ENCODE assay signal across 9 cellular contexts in genomic region chr20:219290-220115, GRCh38. TPM values are rescaled to one million over a fixed set of nuclear protein-coding genes. Genes with fewer than 3 reads are reported as not detected.
DNase-seq lines count a peak whose midpoint lies in the region; ATAC-seq and TF ChIP-seq lines count a peak whose summit lies in the region.
"Had no signal": no experiment of that assay in that cellular context is flagged by ENCODE, and none has a peak within 500 bp of the region (broad histone marks: within the 10 kb centered on the region; RNA-seq: fewer than 3 reads in every experiment).

No MANE protein-coding gene starts in this region.

- intact Hi-C loops in A673 (cut with micrococcal nuclease; ENCODE audit: unreplicated experiment) = no loop called here
- intact Hi-C loops in CD8-positive, alpha-beta T cell (cut with DNase I, micrococcal nuclease) = no loop called here

- H3K27ac ChIP-seq in A673 (ENCODE audit: low read depth, low read length, poor library complexity, severe bottlenecking) = no peak overlapping the region
- no peak overlapping the region for H3K27ac ChIP-seq in OCI-LY3 (ENCODE audit: low read length)
- no peak overlapping the region for H3K27ac ChIP-seq in CD8-positive, alpha-beta T cell (ENCODE audit: low read depth, low read length)

- H3K36me3 Mint-ChIP-seq in CD8-positive, alpha-beta T cell = no peaks in the 10 kb centered on the region
- peaks cover 2% of the 10 kb centered on the region for H3K36me3 Mint-ChIP-seq in T-helper 17 cell (ENCODE audit: low read depth)
- H3K36me3 Mint-ChIP-seq: activated naive CD4-positive, alpha-beta T cell treated with anti-CD3 and anti-CD28 coated beads, Interleukin-2, amount 50 U/mL, for 72 hours had no signal

- no TSS peak for BruUV-seq in A673 (replicated peaks; lab: Mats Ljungman, UMichigan)

- no peaks in the 10 kb centered on the region for H3K9me3 ChIP-seq in A673 (ENCODE audit: low read depth, low read length, poor library complexity, severe bottlenecking)
- H3K9me3 ChIP-seq in OCI-LY3 (ENCODE audit: insufficient read depth, low read length) = no peaks in the 10 kb centered on the region
- H3K9me3 ChIP-seq in CD8-positive, alpha-beta T cell (ENCODE audit: low read length) = no peaks in the 10 kb centered on the region
- no peaks in the 10 kb centered on the region for H3K9me3 ChIP-seq in T-helper 17 cell (ENCODE audit: control insufficient read depth, low read length, poor library complexity, severe bottlenecking)

- no peaks in the 10 kb centered on the region for H4K20me1 ChIP-seq in OCI-LY3 (ENCODE audit: insufficient read depth, low read length)

- POLR2A ChIA-PET in A673 (lab: Charles Lee; ENCODE audit: low non-redundant PET) = interaction anchor here (0.6 kb wide), 1 partner anchor 28 kb away, joined by 6 read pairs; no protein-coding TSS in a partner anchor
- POLR2A ChIA-PET in CD8-positive, alpha-beta T cell (lab: Charles Lee) = no interaction called here

- no peak overlapping the region for H3K4me3 ChIP-seq in A673 (ENCODE audit: low read depth, low read length, poor library complexity, severe bottlenecking)
- no peak overlapping the region for H3K4me3 ChIP-seq in OCI-LY3 (ENCODE audit: low read length)
- H3K4me3 ChIP-seq in CD8-positive, alpha-beta T cell (ENCODE audit: low read depth, low read length) = no peak overlapping the region

- H3K27me3 ChIP-seq in A673 (replicated peaks; ENCODE audit: insufficient read depth, low read depth, low read length, poor library complexity) = peaks cover 9% of the 10 kb centered on the region
- H3K27me3 ChIP-seq in OCI-LY3 (ENCODE audit: low read depth, low read length) = peaks cover 43% of the 10 kb centered on the region
- no peaks in the 10 kb centered on the region for H3K27me3 ChIP-seq in CD8-positive, alpha-beta T cell (ENCODE audit: insufficient read depth, low read length)

- no peak overlapping the region for H3K9ac ChIP-seq in OCI-LY3 (ENCODE audit: low read length)

- H3K4me2 ChIP-seq in OCI-LY3 (ENCODE audit: low read length) = no peak overlapping the region

- H3K4me3 Mint-ChIP-seq in CD8-positive, alpha-beta T cell = no peak overlapping the region
- H3K4me3 Mint-ChIP-seq in T-helper 17 cell = no peak overlapping the region

- H3K27ac Mint-ChIP-seq in CD8-positive, alpha-beta T cell = no peak overlapping the region
- H3K27ac Mint-ChIP-seq in T-helper 17 cell = no peak overlapping the region
- H3K27ac Mint-ChIP-seq: activated naive CD4-positive, alpha-beta T cell treated with anti-CD3 and anti-CD28 coated beads, Interleukin-2, amount 50 U/mL, for 72 hours had no signal

- H3K4me1 ChIP-seq in A673 (ENCODE audit: insufficient read depth, low read length, poor library complexity, severe bottlenecking) (no peaks in the 10 kb centered on the region), OCI-LY3 (ENCODE audit: low read length) (no peaks in the 10 kb centered on the region)
- H3K4me1 ChIP-seq in CD8-positive, alpha-beta T cell (ENCODE audit: insufficient read depth, low read length) = no peaks in the 10 kb centered on the region

- H3K79me2 ChIP-seq in OCI-LY3 (ENCODE audit: low read length) = no peaks in the 10 kb centered on the region

- H3K9me3 Mint-ChIP-seq in CD8-positive, alpha-beta T cell = no peaks in the 10 kb centered on the region
- H3K9me3 Mint-ChIP-seq: activated naive CD4-positive, alpha-beta T cell treated with anti-CD3 and anti-CD28 coated beads, Interleukin-2, amount 50 U/mL, for 72 hours had no signal

- peaks cover 16% of the 10 kb centered on the region for H3K27me3 Mint-ChIP-seq in CD8-positive, alpha-beta T cell (ENCODE audit: low read depth)
- peaks cover 62% of the 10 kb centered on the region for H3K27me3 Mint-ChIP-seq in T-helper 17 cell

- no peak overlapping the region for H2AFZ ChIP-seq in OCI-LY3 (ENCODE audit: low read depth, low read length)

- H3K36me3 ChIP-seq in A673 (ENCODE audit: insufficient read depth, low read length, poor library complexity, severe bottlenecking) (no peaks in the 10 kb centered on the region), OCI-LY3 (replicated peaks; ENCODE audit: low read depth, low read length) (no peaks in the 10 kb centered on the region)
- H3K36me3 ChIP-seq in CD8-positive, alpha-beta T cell (ENCODE audit: insufficient read depth, low read length) = no peaks in the 10 kb centered on the region

- peak; percentile 55; the same call in 1 of the 2 replicates for TF ChIP-seq CTCF in A673 (conservative IDR thresholded peaks at IDR 0.05; ENCODE audit: low read depth, low read length)
- peak; percentile 4 for TF ChIP-seq CTCF in GM20000 (IDR thresholded peaks at IDR 0.05; ENCODE audit: extremely low read depth, missing control alignments)
- peak; percentile 69 for TF ChIP-seq CTCF in OCI-LY3 (IDR thresholded peaks at IDR 0.05; ENCODE audit: low read depth, low read length)
- no peak for TF ChIP-seq CTCF in CD8-positive, alpha-beta T cell (IDR thresholded peaks at IDR 0.05)

- H3K4me1 Mint-ChIP-seq in CD8-positive, alpha-beta T cell (ENCODE audit: low read depth) = no peaks in the 10 kb centered on the region
- H3K4me1 Mint-ChIP-seq in T-helper 17 cell = peaks cover 2% of the 10 kb centered on the region

- ATAC-seq in GM19455 (IDR thresholded peaks at IDR 0.05; ENCODE audit: unreplicated experiment) (no peak), T-helper 17 cell (no peak)
- ATAC-seq in CD8-positive, alpha-beta T cell = no peak

- CTCF ChIA-PET in A673 (lab: Charles Lee) = interaction anchor here (1.2 kb wide), 1 partner anchor 47 kb away, joined by 3 read pairs; no protein-coding TSS in a partner anchor
- CTCF ChIA-PET in CD8-positive, alpha-beta T cell (lab: Charles Lee) = interaction anchor here (1.3 to 2.7 kb wide), 3 partner anchors 11 to 111 kb away, joined by 4 to 9 read pairs (median 7); no protein-coding TSS in a partner anchor

- DNase-seq in A673 (ENCODE audit: low spot score) (peak; percentile 60), GM20000 (ENCODE audit: low spot score) (peak; percentile 8), glomerular visceral epithelial cell (ENCODE audit: extremely low spot score) (peak; percentile 18), SKM-1 (lab: John Stamatoyannopoulos, UW; ENCODE audit: unreplicated experiment) (no peak), T-helper 17 cell (no peak)
- DNase-seq in CD8-positive, alpha-beta T cell = no peak

RNA-seq across cellular contexts. Expression of gene DEFB129, which starts 7.6 kb away (rescaled TPM):
- total RNA-seq in A673 (2021) (not detected in 2 replicates), T-helper 17 cell (not detected)
- total RNA-seq in CD8-positive, alpha-beta T cell = not detected
- total RNA-seq: activated naive CD4-positive, alpha-beta T cell treated with anti-CD3 and anti-CD28 coated beads, Interleukin-2, amount 50 U/mL, for 72 hours had no signal

RNA-seq across cellular contexts. Expression of gene DEFB128, which starts 30.0 kb away (rescaled TPM):
- total RNA-seq in A673 (2021) (not detected in 2 replicates), T-helper 17 cell (not detected)
- not detected for total RNA-seq in CD8-positive, alpha-beta T cell
- total RNA-seq: activated naive CD4-positive, alpha-beta T cell treated with anti-CD3 and anti-CD28 coated beads, Interleukin-2, amount 50 U/mL, for 72 hours had no signal

RNA-seq across cellular contexts. Expression of gene DEFB132, which starts 38.0 kb away (rescaled TPM):
- total RNA-seq in A673 (2021) (not detected in 2 replicates), T-helper 17 cell (not detected)
- total RNA-seq in CD8-positive, alpha-beta T cell = not detected
- total RNA-seq: activated naive CD4-positive, alpha-beta T cell treated with anti-CD3 and anti-CD28 coated beads, Interleukin-2, amount 50 U/mL, for 72 hours had no signal

Comparison
In these comparisons a context has a peak if more than half of its experiments do, and no peak if none do; other contexts are left out.
1. DNase-seq: peak in A673 (single experiment), GM20000 (single experiment) and glomerular visceral epithelial cell (single experiment); none in SKM-1 (single experiment), CD8-positive, alpha-beta T cell (0 of 7) and T-helper 17 cell (0 of 3).